25 cellular contexts compared by ENCODE assay signal in genomic region chr2:8728305-8729015, GRCh38.
"Had no signal": no experiment of that assay in that cellular context is flagged by ENCODE, and none has a peak within 500 bp of the region (broad histone marks: within the 10 kb centered on the region; RNA-seq: fewer than 3 reads in every experiment).

No MANE protein-coding gene starts in this region.

- H3K27me3 Mint-ChIP-seq: effector memory CD8-positive, alpha-beta T cell; naive B cell; natural killer cell treated with Interleukin-12 subunit alpha and Interleukin-12 subunit beta and Interleukin-15 and Interleukin-18, amount 100 ng/mL, for 72 hours had no signal

- H3K27ac Mint-ChIP-seq: effector memory CD8-positive, alpha-beta T cell; immature natural killer cell; mesothelial cell of epicardium; natural killer cell treated with Interleukin-12 subunit alpha and Interleukin-12 subunit beta and Interleukin-15 and Interleukin-18, amount 100 ng/mL, for 72 hours had no signal

- H3K27ac ChIP-seq: foreskin keratinocyte, left lung, neutrophil, pancreas, right lobe of liver, stomach, thyroid gland, vagina had no signal

- H3K4me3 Mint-ChIP-seq: effector memory CD8-positive, alpha-beta T cell; immature natural killer cell; mesothelial cell of epicardium; naive B cell; natural killer cell treated with Interleukin-12 subunit alpha and Interleukin-12 subunit beta and Interleukin-15 and Interleukin-18, amount 100 ng/mL, for 72 hours; neural crest cell had no signal

- H3K27me3 ChIP-seq: foreskin keratinocyte, left lung, neutrophil, pancreas, right lobe of liver, stomach, thyroid gland, vagina had no signal

- H3K4me3 ChIP-seq: left lung, mucosa of descending colon, pancreas, right lobe of liver, stomach, thyroid gland, vagina had no signal

- ATAC-seq: effector memory CD8-positive, alpha-beta T cell; foreskin keratinocyte; left cardiac atrium; mucosa of descending colon; natural killer cell treated with Interleukin-12 subunit alpha and Interleukin-12 subunit beta and Interleukin-15 and Interleukin-18, amount 100 ng/mL, for 72 hours; pancreas; right lobe of liver had no signal

- H3K9me3 Mint-ChIP-seq: effector memory CD8-positive, alpha-beta T cell; immature natural killer cell; mesothelial cell of epicardium; naive B cell; natural killer cell treated with Interleukin-12 subunit alpha and Interleukin-12 subunit beta and Interleukin-15 and Interleukin-18, amount 100 ng/mL, for 72 hours; neural crest cell had no signal

- H3K4me1 ChIP-seq: foreskin keratinocyte, left lung, pancreas, right lobe of liver, thyroid gland, vagina had no signal

- DNase-seq: cortex of kidney; effector memory CD8-positive, alpha-beta T cell; foreskin keratinocyte; hypothalamus; immature natural killer cell; kidney; left cardiac atrium; left lung; mesenchymal stem cell; mucosa of descending colon; naive B cell; pancreas; right lobe of liver; small intestine; stimulated activated CD4-positive, alpha-beta T cell treated with anti-CD3 and anti-CD28 coated beads, Interleukin-15, amount 100 ng/mL, for 24 hours; stimulated activated CD4-positive, alpha-beta T cell treated with anti-CD3 and anti-CD28 coated beads, Interleukin-2, amount 100 ng/mL, for 48 hours; stimulated activated naive CD4-positive, alpha-beta T cell; stomach; thyroid gland; trophoblast cell had no signal

- H3K9me3 ChIP-seq: left lung, mucosa of descending colon, neutrophil, pancreas, right lobe of liver, stomach, thyroid gland, vagina had no signal

- H3K4me1 Mint-ChIP-seq: immature natural killer cell, mesothelial cell of epicardium, naive B cell, neural crest cell had no signal
